8 cellular contexts compared by ENCODE assay signal in the genomic region with DNA sequence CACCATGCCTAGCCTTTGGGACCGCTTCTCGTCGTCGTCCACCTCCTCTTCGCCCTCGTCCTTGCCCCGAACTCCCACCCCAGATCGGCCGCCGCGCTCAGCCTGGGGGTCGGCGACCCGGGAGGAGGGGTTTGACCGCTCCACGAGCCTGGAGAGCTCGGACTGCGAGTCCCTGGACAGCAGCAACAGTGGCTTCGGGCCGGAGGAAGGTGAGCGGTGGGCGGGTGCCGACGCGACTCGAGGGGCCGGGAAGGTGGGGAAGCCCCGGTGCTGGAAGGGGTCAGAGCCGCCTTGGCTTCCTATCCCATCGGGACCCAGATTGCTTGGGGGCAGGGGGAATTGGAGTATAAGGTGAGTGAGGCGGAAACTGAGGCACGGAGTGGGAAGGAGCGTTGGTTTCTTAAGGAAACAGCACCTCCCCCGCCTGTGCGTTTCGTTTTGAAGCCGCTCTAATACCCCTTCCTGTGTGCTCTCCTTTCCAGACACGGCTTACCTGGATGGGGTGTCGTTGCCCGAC. TPM values are rescaled to one million over a fixed set of nuclear protein-coding genes. Genes with fewer than 3 reads are reported as not detected.
DNase-seq lines count a peak whose midpoint lies in the region; ATAC-seq and TF ChIP-seq lines count a peak whose summit lies in the region.

No MANE protein-coding gene starts in this region.

- H3K36me3 Mint-ChIP-seq in activated naive CD8-positive, alpha-beta T cell treated with anti-CD3 and anti-CD28 coated beads for 36 hours = peaks cover 41% of the 10 kb centered on the region
- peaks cover 18 to 27% of the 10 kb centered on the region in 2 donors for H3K36me3 Mint-ChIP-seq in stimulated activated naive B cell treated with anti-CD40 and anti-IgM and Interleukin-4, amounts not matched to agents 10 μg/mL and 1 μg/mL and 100 μg/mL, for 72 hours

- H3K4me1 ChIP-seq in BE2C (peaks cover 6% of the 10 kb centered on the region; the same call in 1 of the 2 replicates), HEK293 (ENCODE audit: control insufficient read depth, insufficient read depth, low read length) (peaks cover 7% of the 10 kb centered on the region)

- DNase-seq in BE2C (no peak), dermis blood vessel endothelial cell (no peak), NCI-H1092 (lab: John Stamatoyannopoulos, UW) (no peak)
- DNase-seq in activated naive CD8-positive, alpha-beta T cell treated with anti-CD3 and anti-CD28 coated beads for 36 hours = no peak
- no peak for DNase-seq in stimulated activated naive B cell treated with anti-CD40 and anti-IgM and Interleukin-4, amounts not matched to agents 10 μg/mL and 1 μg/mL and 100 μg/mL, for 72 hours

- H3K36me3 ChIP-seq in BE2C (peaks cover 22% of the 10 kb centered on the region), HEK293 (ENCODE audit: control insufficient read depth in 2 of 2, insufficient read depth in 1 of 2, low read length in 2 of 2) (peaks cover 0 to 16% of the 10 kb centered on the region in 2 experiments; a peak in 1 of 3 replicates)

- peak overlapping the region; percentile 100 for H3K27ac Mint-ChIP-seq in activated naive CD8-positive, alpha-beta T cell treated with anti-CD3 and anti-CD28 coated beads for 36 hours
- H3K27ac Mint-ChIP-seq in stimulated activated naive B cell treated with anti-CD40 and anti-IgM and Interleukin-4, amounts not matched to agents 10 μg/mL and 1 μg/mL and 100 μg/mL, for 72 hours = peak overlapping the region; percentile 98

- peaks cover 48% of the 10 kb centered on the region for H3K4me1 Mint-ChIP-seq in activated naive CD8-positive, alpha-beta T cell treated with anti-CD3 and anti-CD28 coated beads for 36 hours
- peaks cover 32 to 58% of the 10 kb centered on the region in 2 donors for H3K4me1 Mint-ChIP-seq in stimulated activated naive B cell treated with anti-CD40 and anti-IgM and Interleukin-4, amounts not matched to agents 10 μg/mL and 1 μg/mL and 100 μg/mL, for 72 hours

- H3K4me3 ChIP-seq in BE2C (ENCODE audit: low read depth, low read length) (peak overlapping the region; percentile 99), HEK293 (ENCODE audit: low read depth, low read length) (peak overlapping the region; percentile 65), iPS-18c (ENCODE audit: insufficient read depth, low read depth, low read length) (peak overlapping the region; percentile 97)

- H3K27me3 ChIP-seq in BE2C = no peaks in the 10 kb centered on the region

- no peaks in the 10 kb centered on the region for H3K9me3 Mint-ChIP-seq in activated naive CD8-positive, alpha-beta T cell treated with anti-CD3 and anti-CD28 coated beads for 36 hours
- no peaks in the 10 kb centered on the region for H3K9me3 Mint-ChIP-seq in stimulated activated naive B cell treated with anti-CD40 and anti-IgM and Interleukin-4, amounts not matched to agents 10 μg/mL and 1 μg/mL and 100 μg/mL, for 72 hours

- peak overlapping the region; percentile 99 for H3K27ac ChIP-seq in HEK293 (ENCODE audit: extremely low read depth, low read depth, low read length)

- peaks cover 12% of the 10 kb centered on the region for H3K27me3 Mint-ChIP-seq in activated naive CD8-positive, alpha-beta T cell treated with anti-CD3 and anti-CD28 coated beads for 36 hours
- H3K27me3 Mint-ChIP-seq in stimulated activated naive B cell treated with anti-CD40 and anti-IgM and Interleukin-4, amounts not matched to agents 10 μg/mL and 1 μg/mL and 100 μg/mL, for 72 hours = no peaks in the 10 kb centered on the region

- H3K4me3 Mint-ChIP-seq in activated naive CD8-positive, alpha-beta T cell treated with anti-CD3 and anti-CD28 coated beads for 36 hours = peak overlapping the region; percentile 99
- peak overlapping the region; percentile 93 to 100 for H3K4me3 Mint-ChIP-seq in stimulated activated naive B cell treated with anti-CD40 and anti-IgM and Interleukin-4, amounts not matched to agents 10 μg/mL and 1 μg/mL and 100 μg/mL, for 72 hours

- TF ChIP-seq CTCF in BE2C (IDR thresholded peaks at IDR 0.05; ENCODE audit: low read depth, low read length) = no peak
- no peak for TF ChIP-seq CTCF in HEK293 (tag by site-specific recombination; IDR thresholded peaks at IDR 0.05)

- ATAC-seq in stimulated activated naive B cell treated with anti-CD40 and anti-IgM and Interleukin-4, amounts not matched to agents 10 μg/mL and 1 μg/mL and 100 μg/mL, for 72 hours (replicated peaks) = peak; percentile 5 to 6
- ATAC-seq in HG02588 (IDR thresholded peaks at IDR 0.05; ENCODE audit: unreplicated experiment) = no peak

- no peaks in the 10 kb centered on the region for H3K9me3 ChIP-seq in BE2C
- no peaks in the 10 kb centered on the region for H3K9me3 ChIP-seq in HEK293 (ENCODE audit: control insufficient read depth, insufficient read depth, low read depth, low read length)
- no peaks in the 10 kb centered on the region for H3K9me3 ChIP-seq in iPS-18c (ENCODE audit: control insufficient read depth, insufficient read depth, low read length)

- POLR2A ChIA-PET in HEK293 (lab: Yijun Ruan, JAX) = interaction anchor here (0.7 to 5.1 kb wide), 34 partner anchors 8 to 973 kb away, joined by 3 to 120 read pairs (median 8); partner anchors contain the start of genes ANAPC16, ASCC1, DNAJB12 and DNAJC9

- CTCF ChIA-PET in HEK293 (lab: Yijun Ruan, JAX) = interaction anchor here (0.6 to 4.5 kb wide), 18 partner anchors 10 to 149 kb away, joined by 3 to 52 read pairs (median 4); no protein-coding TSS in a partner anchor

TF ChIP-seq in HEK293, 187 proteins besides CTCF, POLR2A, EP300 and RAD21 (continues in another document):
- TF ChIP-seq ZNF10 (tag by site-specific recombination; IDR thresholded peaks at IDR 0.05) (no peak), ZNF677 (tag by site-specific recombination; IDR thresholded peaks at IDR 0.05) (no peak), ZNF202 (tag by site-specific recombination; IDR thresholded peaks at IDR 0.05; ENCODE audit: borderline replicate concordance) (no peak), ZNF354C (tag by site-specific recombination; IDR thresholded peaks at IDR 0.05; ENCODE audit: borderline replicate concordance, low read depth) (no peak), OVOL3 (tag by site-specific recombination; IDR thresholded peaks at IDR 0.05) (no peak), ZNF555 (tag by site-specific recombination; conservative IDR thresholded peaks at IDR 0.05) (no peak), INSM2 (tag by site-specific recombination; IDR thresholded peaks at IDR 0.05) (no peak), BCL11A (tag by site-specific recombination; IDR thresholded peaks at IDR 0.05; ENCODE audit: low read depth) (0 out of 2 replicates have a peak, but pooled peaks have one; percentile 67), PRDM1 (tag by site-specific recombination; IDR thresholded peaks at IDR 0.05) (no peak), ZNF654 (tag by site-specific recombination; IDR thresholded peaks at IDR 0.05; ENCODE audit: low read depth) (no peak), ZNF274 (IDR thresholded peaks at IDR 0.05; ENCODE audit: low read length) (no peak), ZNF274 (tag by site-specific recombination; IDR thresholded peaks at IDR 0.05; ENCODE audit: borderline replicate concordance) (no peak), ZBTB20 (tag by site-specific recombination; IDR thresholded peaks at IDR 0.05) (no peak)

RNA-seq across cellular contexts. Expression of gene DDIT4, which starts 0.5 kb away (rescaled TPM):
- 468 TPM for polyA plus RNA-seq in BE2C (2012; ENCODE audit: insufficient read depth, insufficient read length, low read depth)
- total RNA-seq in activated naive CD8-positive, alpha-beta T cell treated with anti-CD3 and anti-CD28 coated beads for 36 hours = 100 to 1,000 TPM; 422 to 424 TPM
- total RNA-seq in dermis blood vessel endothelial cell = 146 and 173 TPM in 2 replicates

RNA-seq across cellular contexts. Expression of gene ASCC1, which starts 58.2 kb away (rescaled TPM):
- polyA plus RNA-seq in BE2C (2012; ENCODE audit: insufficient read depth, insufficient read length, low read depth) = 22.0 TPM
- 10 to 100 TPM; 57.3 to 57.7 TPM for total RNA-seq in activated naive CD8-positive, alpha-beta T cell treated with anti-CD3 and anti-CD28 coated beads for 36 hours
- total RNA-seq in dermis blood vessel endothelial cell = 33.5 and 38.3 TPM in 2 replicates

RNA-seq across cellular contexts. Expression of gene ANAPC16, which starts 58.5 kb away (rescaled TPM):
- 95.9 TPM for polyA plus RNA-seq in BE2C (2012; ENCODE audit: insufficient read depth, insufficient read length, low read depth)
- 10 to 100 TPM; 71.0 to 81.8 TPM for total RNA-seq in activated naive CD8-positive, alpha-beta T cell treated with anti-CD3 and anti-CD28 coated beads for 36 hours
- total RNA-seq in dermis blood vessel endothelial cell = 51.5 and 54.5 TPM in 2 replicates
